In genomic region chr11:18197738-18198137, GRCh38 we compare ENCODE assay signal across 15 cellular contexts. TPM values are rescaled to one million over a fixed set of nuclear protein-coding genes. Genes with fewer than 3 reads are reported as not detected.
"Had no signal": no experiment of that assay in that cellular context is flagged by ENCODE, and none has a peak within 500 bp of the region (broad histone marks: within the 10 kb centered on the region; RNA-seq: fewer than 3 reads in every experiment).

No MANE protein-coding gene starts in this region.

RNA-seq across cellular contexts. Expression of gene MRGPRX4, which starts 25.1 kb away (rescaled TPM):
- total RNA-seq: stomach, subcutaneous adipose tissue, suprapubic skin, temporal lobe, testis, thoracic aorta, thyroid gland, tibial nerve, transverse colon, upper lobe of left lung, upper lobe of right lung, ureter, urinary bladder, uterus, vagina had no signal
- polyA plus RNA-seq: stomach, urinary bladder had no signal

RNA-seq across cellular contexts. Expression of gene SAA4, which starts 38.9 kb away (rescaled TPM):
- total RNA-seq: stomach, temporal lobe, testis, thoracic aorta, thyroid gland, tibial nerve, transverse colon, upper lobe of right lung, ureter, urinary bladder, uterus had no signal

RNA-seq across cellular contexts. Expression of gene SAA2, which starts 50.7 kb away (rescaled TPM):
- total RNA-seq: temporal lobe, urinary bladder had no signal
